ENCODE assay signal across 11 cellular contexts in the genomic region with DNA sequence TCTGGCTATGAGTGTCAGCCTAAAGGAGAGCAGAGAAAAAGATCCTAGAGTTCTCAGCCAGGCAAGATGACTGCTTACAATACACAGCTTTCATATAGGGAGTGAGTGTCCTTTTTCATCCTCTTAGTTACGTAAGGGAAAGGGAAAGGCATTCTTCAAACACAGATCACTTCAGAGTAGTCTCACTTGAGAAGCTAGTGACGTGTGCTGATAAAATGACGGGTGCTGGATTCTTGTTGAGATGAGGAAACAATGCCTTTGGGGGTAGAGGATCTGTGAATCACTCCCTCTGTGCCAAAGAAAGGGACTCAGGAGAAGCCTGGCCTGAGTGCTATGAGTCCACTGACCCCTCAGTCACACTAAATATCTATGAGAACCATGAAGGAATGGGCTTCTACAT.
DNase-seq lines count a peak whose midpoint lies in the region; ATAC-seq and TF ChIP-seq lines count a peak whose summit lies in the region.
"Had no signal": no experiment of that assay in that cellular context is flagged by ENCODE, and none has a peak within 500 bp of the region (broad histone marks: within the 10 kb centered on the region; RNA-seq: fewer than 3 reads in every experiment).

No MANE protein-coding gene starts in this region.

- peaks cover 32% of the 10 kb centered on the region for H3K9me3 Mint-ChIP-seq in WTC11
- H3K9me3 Mint-ChIP-seq: CD8-positive, alpha-beta T cell had no signal

- H3K36me3 ChIP-seq in BJ (ENCODE audit: control insufficient read depth, insufficient read depth, low read length) (no peaks in the 10 kb centered on the region), Karpas-422 (ENCODE audit: insufficient read depth, low read length) (no peaks in the 10 kb centered on the region), kidney epithelial cell (ENCODE audit: control insufficient read depth, insufficient read depth, low read length) (no peaks in the 10 kb centered on the region)

- H3K9me3 ChIP-seq in Karpas-422 (ENCODE audit: low read length) = no peaks in the 10 kb centered on the region

- no peak for ATAC-seq in WTC11
- ATAC-seq in GM21528 (IDR thresholded peaks at IDR 0.05; ENCODE audit: low FRiP score, unreplicated experiment) = no peak
- no peak for ATAC-seq in GM19467 (IDR thresholded peaks at IDR 0.05; ENCODE audit: unreplicated experiment)
- ATAC-seq: activated CD8-positive, alpha-beta memory T cell treated with anti-CD3 and anti-CD28 coated beads, Interleukin-2, amount 10 ng/mL, durations not matched to agents 7 days and 5 days; CD8-positive, alpha-beta T cell had no signal

- H4K20me1 ChIP-seq in Karpas-422 (ENCODE audit: insufficient read depth, low read depth, low read length) = no peaks in the 10 kb centered on the region

- no peak overlapping the region for H3K4me3 Mint-ChIP-seq in WTC11
- H3K4me3 Mint-ChIP-seq: activated CD8-positive, alpha-beta memory T cell treated with anti-CD3 and anti-CD28 coated beads, Interleukin-2, amount 10 ng/mL, durations not matched to agents 7 days and 5 days; CD8-positive, alpha-beta T cell had no signal

- CTCF ChIA-PET in BJ (lab: Yijun Ruan, JAX) = interaction anchor here (1.0 kb wide), 1 partner anchor 58 kb away, joined by 3 read pairs; no protein-coding TSS in a partner anchor
- CTCF ChIA-PET in WTC11 (lab: Charles Lee) = no interaction called here

- peaks cover 38% of the 10 kb centered on the region for H3K4me1 Mint-ChIP-seq in WTC11
- H3K4me1 Mint-ChIP-seq: activated CD8-positive, alpha-beta memory T cell treated with anti-CD3 and anti-CD28 coated beads, Interleukin-2, amount 10 ng/mL, durations not matched to agents 7 days and 5 days had no signal

- DNase-seq in BJ (ENCODE audit: low read depth) (peak; percentile 1), Karpas-422 (peak; percentile 71), T1000 (lab: John Stamatoyannopoulos, UW) (peak; percentile 60), kidney epithelial cell (ENCODE audit: low read depth) (peak; percentile 88), WTC11 (ENCODE audit: low spot score) (no peak), ureter (ENCODE audit: low spot score) (no peak)
- DNase-seq: activated CD8-positive, alpha-beta memory T cell treated with anti-CD3 and anti-CD28 coated beads, Interleukin-2, amount 10 ng/mL, durations not matched to agents 7 days and 5 days; CD8-positive, alpha-beta T cell had no signal

- H3K79me2 ChIP-seq in Karpas-422 (ENCODE audit: low read length) = no peaks in the 10 kb centered on the region

- H3K9me2 ChIP-seq in Karpas-422 (replicated peaks; ENCODE audit: insufficient read depth, low read length) = no peaks in the 10 kb centered on the region

- peaks cover 92% of the 10 kb centered on the region for H3K4me1 ChIP-seq in Karpas-422 (ENCODE audit: low read length)

- H3K9ac ChIP-seq in Karpas-422 (ENCODE audit: low read length) = peak overlapping the region; percentile 81

- no peak overlapping the region for H3K27ac Mint-ChIP-seq in WTC11
- H3K27ac Mint-ChIP-seq: activated CD8-positive, alpha-beta memory T cell treated with anti-CD3 and anti-CD28 coated beads, Interleukin-2, amount 10 ng/mL, durations not matched to agents 7 days and 5 days; CD8-positive, alpha-beta T cell had no signal

- peak overlapping the region; percentile 99 for H3K27ac ChIP-seq in Karpas-422 (ENCODE audit: low read length)

- H3K36me3 Mint-ChIP-seq in WTC11 = peaks cover 27% of the 10 kb centered on the region
- H3K36me3 Mint-ChIP-seq: activated CD8-positive, alpha-beta memory T cell treated with anti-CD3 and anti-CD28 coated beads, Interleukin-2, amount 10 ng/mL, durations not matched to agents 7 days and 5 days; CD8-positive, alpha-beta T cell had no signal

- POLR2A ChIA-PET in BJ (lab: Charles Lee) (no interaction called here), WTC11 (lab: Charles Lee) (interaction anchor here (0.5 kb wide), 2 partner anchors 150 to 347 kb away, joined by 3 read pairs; no protein-coding TSS in a partner anchor)

- TF ChIP-seq CTCF in BJ (IDR thresholded peaks at IDR 0.05; ENCODE audit: insufficient read depth, low read depth, low read length) (no peak), kidney epithelial cell (IDR thresholded peaks at IDR 0.05; ENCODE audit: insufficient read depth, low read length, poor library complexity, severe bottlenecking) (no peak), WTC11 (IDR thresholded peaks at IDR 0.05) (no peak)

- H3K27me3 Mint-ChIP-seq in WTC11 (ENCODE audit: low read depth) = no peaks in the 10 kb centered on the region; the same call in 1 of the 2 replicates

- H3K27me3 ChIP-seq in BJ (ENCODE audit: control insufficient read depth, insufficient read depth, low read length) = no peaks in the 10 kb centered on the region
- no peaks in the 10 kb centered on the region for H3K27me3 ChIP-seq in Karpas-422 (ENCODE audit: low read length)
- no peaks in the 10 kb centered on the region for H3K27me3 ChIP-seq in kidney epithelial cell (ENCODE audit: control insufficient read depth, insufficient read depth, low read length)

- H3K4me2 ChIP-seq in Karpas-422 (ENCODE audit: low read depth, low read length, poor library complexity, severe bottlenecking) = peak overlapping the region; percentile 78

- H3K4me3 ChIP-seq in BJ (ENCODE audit: low read depth, low read length) (no peak overlapping the region), Karpas-422 (ENCODE audit: low read length) (peak overlapping the region; percentile 38), kidney epithelial cell (ENCODE audit: low read depth, low read length) (no peak overlapping the region)
- H3K4me3 ChIP-seq: skin epidermis had no signal

- H2AFZ ChIP-seq in Karpas-422 (ENCODE audit: low read length) = no peak overlapping the region

TF ChIP-seq in WTC11, 78 proteins besides CTCF, POLR2A, EP300 and RAD21 (continues in another document):
- TF ChIP-seq JUN (CRISPR knock-in tag; IDR thresholded peaks at IDR 0.05) = no peak
- TF ChIP-seq, protein P1, sequence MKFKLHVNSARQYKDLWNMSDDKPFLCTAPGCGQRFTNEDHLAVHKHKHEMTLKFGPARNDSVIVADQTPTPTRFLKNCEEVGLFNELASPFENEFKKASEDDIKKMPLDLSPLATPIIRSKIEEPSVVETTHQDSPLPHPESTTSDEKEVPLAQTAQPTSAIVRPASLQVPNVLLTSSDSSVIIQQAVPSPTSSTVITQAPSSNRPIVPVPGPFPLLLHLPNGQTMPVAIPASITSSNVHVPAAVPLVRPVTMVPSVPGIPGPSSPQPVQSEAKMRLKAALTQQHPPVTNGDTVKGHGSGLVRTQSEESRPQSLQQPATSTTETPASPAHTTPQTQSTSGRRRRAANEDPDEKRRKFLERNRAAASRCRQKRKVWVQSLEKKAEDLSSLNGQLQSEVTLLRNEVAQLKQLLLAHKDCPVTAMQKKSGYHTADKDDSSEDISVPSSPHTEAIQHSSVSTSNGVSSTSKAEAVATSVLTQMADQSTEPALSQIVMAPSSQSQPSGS (CRISPR knock-in tag; IDR thresholded peaks at IDR 0.05; ENCODE audit: borderline replicate concordance, low read depth) = no peak
- TF ChIP-seq, protein P2, sequence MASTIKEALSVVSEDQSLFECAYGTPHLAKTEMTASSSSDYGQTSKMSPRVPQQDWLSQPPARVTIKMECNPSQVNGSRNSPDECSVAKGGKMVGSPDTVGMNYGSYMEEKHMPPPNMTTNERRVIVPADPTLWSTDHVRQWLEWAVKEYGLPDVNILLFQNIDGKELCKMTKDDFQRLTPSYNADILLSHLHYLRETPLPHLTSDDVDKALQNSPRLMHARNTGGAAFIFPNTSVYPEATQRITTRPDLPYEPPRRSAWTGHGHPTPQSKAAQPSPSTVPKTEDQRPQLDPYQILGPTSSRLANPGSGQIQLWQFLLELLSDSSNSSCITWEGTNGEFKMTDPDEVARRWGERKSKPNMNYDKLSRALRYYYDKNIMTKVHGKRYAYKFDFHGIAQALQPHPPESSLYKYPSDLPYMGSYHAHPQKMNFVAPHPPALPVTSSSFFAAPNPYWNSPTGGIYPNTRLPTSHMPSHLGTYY (CRISPR knock-in tag; IDR thresholded peaks at IDR 0.05) = no peak
- TF ChIP-seq ETV6 (CRISPR knock-in tag; IDR thresholded peaks at IDR 0.05) = no peak
- TF ChIP-seq ESRRA (CRISPR knock-in tag; IDR thresholded peaks at IDR 0.05; ENCODE audit: borderline replicate concordance) = no peak
- TF ChIP-seq, protein P3, sequence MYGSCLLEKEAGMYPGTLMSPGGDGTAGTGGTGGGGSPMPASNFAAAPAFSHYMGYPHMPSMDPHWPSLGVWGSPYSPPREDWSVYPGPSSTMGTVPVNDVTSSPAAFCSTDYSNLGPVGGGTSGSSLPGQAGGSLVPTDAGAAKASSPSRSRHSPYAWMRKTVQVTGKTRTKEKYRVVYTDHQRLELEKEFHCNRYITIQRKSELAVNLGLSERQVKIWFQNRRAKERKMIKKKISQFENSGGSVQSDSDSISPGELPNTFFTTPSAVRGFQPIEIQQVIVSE (CRISPR knock-in tag; IDR thresholded peaks at IDR 0.05; ENCODE audit: borderline replicate concordance) = no peak
- TF ChIP-seq ZNF138 (CRISPR knock-in tag; conservative IDR thresholded peaks at IDR 0.05) = no peak
- TF ChIP-seq, protein P4, sequence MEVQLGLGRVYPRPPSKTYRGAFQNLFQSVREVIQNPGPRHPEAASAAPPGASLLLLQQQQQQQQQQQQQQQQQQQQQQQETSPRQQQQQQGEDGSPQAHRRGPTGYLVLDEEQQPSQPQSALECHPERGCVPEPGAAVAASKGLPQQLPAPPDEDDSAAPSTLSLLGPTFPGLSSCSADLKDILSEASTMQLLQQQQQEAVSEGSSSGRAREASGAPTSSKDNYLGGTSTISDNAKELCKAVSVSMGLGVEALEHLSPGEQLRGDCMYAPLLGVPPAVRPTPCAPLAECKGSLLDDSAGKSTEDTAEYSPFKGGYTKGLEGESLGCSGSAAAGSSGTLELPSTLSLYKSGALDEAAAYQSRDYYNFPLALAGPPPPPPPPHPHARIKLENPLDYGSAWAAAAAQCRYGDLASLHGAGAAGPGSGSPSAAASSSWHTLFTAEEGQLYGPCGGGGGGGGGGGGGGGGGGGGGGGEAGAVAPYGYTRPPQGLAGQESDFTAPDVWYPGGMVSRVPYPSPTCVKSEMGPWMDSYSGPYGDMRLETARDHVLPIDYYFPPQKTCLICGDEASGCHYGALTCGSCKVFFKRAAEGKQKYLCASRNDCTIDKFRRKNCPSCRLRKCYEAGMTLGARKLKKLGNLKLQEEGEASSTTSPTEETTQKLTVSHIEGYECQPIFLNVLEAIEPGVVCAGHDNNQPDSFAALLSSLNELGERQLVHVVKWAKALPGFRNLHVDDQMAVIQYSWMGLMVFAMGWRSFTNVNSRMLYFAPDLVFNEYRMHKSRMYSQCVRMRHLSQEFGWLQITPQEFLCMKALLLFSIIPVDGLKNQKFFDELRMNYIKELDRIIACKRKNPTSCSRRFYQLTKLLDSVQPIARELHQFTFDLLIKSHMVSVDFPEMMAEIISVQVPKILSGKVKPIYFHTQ (CRISPR knock-in tag; IDR thresholded peaks at IDR 0.05) = no peak

Comparison
In these comparisons a context has a peak if more than half of its experiments do, and no peak if none do; other contexts are left out.
1. DNase-seq: peak in BJ (single experiment), Karpas-422 (single experiment), T1000 (single experiment) and kidney epithelial cell (single experiment); none in WTC11 (single experiment) and ureter (single experiment).